Comparison of ENCODE assay signal across 15 cellular contexts in the genomic region with DNA sequence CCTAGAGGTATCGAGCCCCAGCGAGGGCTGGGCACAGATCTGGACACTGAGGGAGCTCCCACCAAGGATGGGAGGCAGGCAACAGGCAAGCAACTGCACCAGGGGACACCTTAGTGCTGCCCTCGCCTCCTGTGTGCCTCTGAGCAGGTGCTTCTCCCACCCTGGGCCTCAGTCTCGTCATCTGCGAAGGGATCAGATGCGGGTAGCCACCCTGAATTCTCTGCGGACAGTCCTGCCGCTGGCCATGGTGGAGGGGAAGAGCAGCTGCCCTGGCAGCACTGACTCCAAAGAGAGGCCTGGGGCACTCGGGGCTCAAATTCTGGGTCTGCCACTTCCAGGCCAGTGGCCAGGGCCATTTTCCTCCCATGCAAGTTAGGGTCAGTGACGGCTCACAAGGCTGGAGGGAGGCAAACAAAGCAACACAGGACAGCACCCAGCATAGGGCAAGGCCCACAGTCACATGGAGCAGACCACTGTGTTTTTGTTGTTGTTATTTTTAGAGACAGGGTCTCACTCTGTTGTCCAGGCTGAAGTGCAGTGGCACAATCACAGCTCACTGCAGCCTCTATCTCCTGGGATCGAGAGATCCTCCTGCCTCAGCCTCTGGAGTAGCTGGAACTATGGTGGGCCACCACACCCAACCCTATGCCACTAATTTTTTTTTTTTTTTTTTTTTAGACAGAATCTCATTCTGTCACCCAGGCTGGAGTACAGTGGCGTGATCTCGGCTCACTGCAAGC.
"Had no signal": no experiment of that assay in that cellular context is flagged by ENCODE, and none has a peak within 500 bp of the region (broad histone marks: within the 10 kb centered on the region; RNA-seq: fewer than 3 reads in every experiment).

No MANE protein-coding gene starts in this region.

- H3K9me3 ChIP-seq: heart left ventricle, left lung had no signal

- H3K27ac Mint-ChIP-seq: activated CD8-positive, alpha-beta T cell treated with anti-CD3 and anti-CD28 coated beads for 36 hours; activated T-helper 1 cell treated with anti-CD3 and anti-CD28 coated beads, Interleukin-12 subunit alpha, Interleukin-12 subunit beta, Interleukin-2, Interleukin-4 antibody, amounts not matched to agents 30 ng/mL and 10 ng/mL and 1 ng/mL, durations not matched to agents 14 hours and 24 hours and 36 hours; T-helper 2 cell treated with Interferon-gamma antibody and Interleukin-4, amounts not matched to agents 5 μg/mL and 100 μg/mL, for 36 hours had no signal

- H3K4me3 ChIP-seq: coronary artery, heart left ventricle, left lung had no signal

- H3K36me3 ChIP-seq: heart left ventricle, left lung had no signal

- H3K4me3 Mint-ChIP-seq: activated CD8-positive, alpha-beta T cell treated with anti-CD3 and anti-CD28 coated beads for 36 hours; activated T-helper 1 cell treated with anti-CD3 and anti-CD28 coated beads, Interleukin-12 subunit alpha, Interleukin-12 subunit beta, Interleukin-2, Interleukin-4 antibody, amounts not matched to agents 30 ng/mL and 10 ng/mL and 1 ng/mL, durations not matched to agents 14 hours and 24 hours and 36 hours; T-helper 2 cell treated with Interferon-gamma antibody and Interleukin-4, amounts not matched to agents 5 μg/mL and 100 μg/mL, for 36 hours had no signal

- H3K9me3 Mint-ChIP-seq: activated CD8-positive, alpha-beta T cell treated with anti-CD3 and anti-CD28 coated beads for 36 hours; activated T-helper 1 cell treated with anti-CD3 and anti-CD28 coated beads, Interleukin-12 subunit alpha, Interleukin-12 subunit beta, Interleukin-2, Interleukin-4 antibody, amounts not matched to agents 30 ng/mL and 10 ng/mL and 1 ng/mL, durations not matched to agents 14 hours and 24 hours and 36 hours; T-helper 2 cell treated with Interferon-gamma antibody and Interleukin-4, amounts not matched to agents 5 μg/mL and 100 μg/mL, for 36 hours had no signal

- ATAC-seq: activated CD8-positive, alpha-beta T cell treated with anti-CD3 and anti-CD28 coated beads for 36 hours; heart left ventricle; left lung; right cardiac atrium had no signal

- H3K27ac ChIP-seq: coronary artery, left lung had no signal

- H3K27me3 ChIP-seq: heart left ventricle had no signal

- DNase-seq: activated CD4-positive, alpha-beta T cell treated with anti-CD3 and anti-CD28 coated beads for 1 hour; activated CD8-positive, alpha-beta memory T cell treated with anti-CD3 and anti-CD28 coated beads, Interleukin-2, amount 50 U/mL, for 48 hours; activated CD8-positive, alpha-beta T cell treated with anti-CD3 and anti-CD28 coated beads for 36 hours; activated naive CD4-positive, alpha-beta T cell; effector CD8-positive, alpha-beta T cell; mesendoderm; stimulated activated CD4-positive, alpha-beta T cell treated with anti-CD3 and anti-CD28 coated beads, Interleukin-2, amount 100 ng/mL, for 24 hours; stimulated activated naive CD4-positive, alpha-beta T cell; substantia nigra had no signal
